ENCODE assay signal across 8 cellular contexts in genomic region chr2:26344581-26345283, GRCh38. TPM values are rescaled to one million over a fixed set of nuclear protein-coding genes. Genes with fewer than 3 reads are reported as not detected.
DNase-seq lines count a peak whose midpoint lies in the region; ATAC-seq and TF ChIP-seq lines count a peak whose summit lies in the region.

No MANE protein-coding gene starts in this region.

- ATAC-seq in Panc1 (no peak), upper lobe of right lung (no peak), HG03439 (IDR thresholded peaks at IDR 0.05; ENCODE audit: unreplicated experiment) (no peak)

- in situ Hi-C loops in Panc1 (cut with HindIII; ENCODE audit: low pct_unique_long_range_greater_than_20kb, low sequenced_read_pairs): no loop called here

- H3K36me3 ChIP-seq in Panc1 (ENCODE audit: control insufficient read depth, insufficient read depth, low read length): peaks cover 3% of the 10 kb centered on the region; the same call in 1 of the 2 replicates
- H3K36me3 ChIP-seq in mucosa of stomach (ENCODE audit: control insufficient read depth, insufficient read depth, low read length): no peaks in the 10 kb centered on the region
- no peaks in the 10 kb centered on the region for H3K36me3 ChIP-seq in upper lobe of right lung

- peak overlapping the region; percentile 98 for H3K9ac ChIP-seq in mucosa of stomach (ENCODE audit: low read length)

- H3K4me3 ChIP-seq in GM08714 (ENCODE audit: low read length): peak overlapping the region; percentile 96
- peak overlapping the region; percentile 83 to 98 for H3K4me3 ChIP-seq in Panc1 (ENCODE audit: low read depth in 2 of 2, low read length in 2 of 2)
- peak overlapping the region; percentile 73 for H3K4me3 ChIP-seq in choroid plexus epithelial cell (ENCODE audit: low read depth, low read length)
- peak overlapping the region; percentile 95 for H3K4me3 ChIP-seq in mucosa of stomach (ENCODE audit: low read length)
- peak overlapping the region; percentile 85 for H3K4me3 ChIP-seq in upper lobe of right lung

- TF ChIP-seq CTCF in Panc1 (IDR thresholded peaks at IDR 0.05) (no peak), choroid plexus epithelial cell (conservative IDR thresholded peaks at IDR 0.05; ENCODE audit: low read depth, low read length) (no peak), upper lobe of right lung (IDR thresholded peaks at IDR 0.05) (no peak)

- H3K9me3 ChIP-seq in Panc1 (ENCODE audit: control insufficient read depth, insufficient read depth, low read depth, low read length): no peaks in the 10 kb centered on the region
- H3K9me3 ChIP-seq in mucosa of stomach (ENCODE audit: control insufficient read depth, low read length): no peaks in the 10 kb centered on the region
- no peaks in the 10 kb centered on the region for H3K9me3 ChIP-seq in upper lobe of right lung

- DNase-seq in Panc1 (ENCODE audit: low read depth, low spot score) (no peak), choroid plexus epithelial cell (ENCODE audit: low read depth) (peak; percentile 80), upper lobe of right lung (no peak), DMS79 treated with DMSO at 0.1 percent for 48 hours (lab: John Stamatoyannopoulos, UW) (no peak), HEK293T (ENCODE audit: extremely low spot score) (no peak)

- BruUV-seq in Panc1 (replicated peaks; lab: Mats Ljungman, UMichigan): no TSS peak

- POLR2A ChIA-PET in Panc1 (lab: Charles Lee) (interaction anchor here (1.1 kb wide), 1 partner anchor 25 kb away, joined by 4 read pairs; no protein-coding TSS in a partner anchor), HEK293T (lab: Yijun Ruan, JAX) (interaction anchor here (0.9 to 2.4 kb wide), 8 partner anchors 9 to 101 kb away, joined by 3 to 18 read pairs (median 4); no protein-coding TSS in a partner anchor)

- H3K27ac ChIP-seq in Panc1 (ENCODE audit: low read length): peak overlapping the region; percentile 97
- H3K27ac ChIP-seq in upper lobe of right lung: peak overlapping the region; percentile 92

- intact Hi-C loops in Panc1 (cut with micrococcal nuclease; ENCODE audit: unreplicated experiment) (no loop called here), upper lobe of right lung (cut with DNase I) (no loop called here)

- CTCF ChIA-PET in Panc1 (lab: Charles Lee): no interaction called here
- CTCF ChIA-PET in HEK293T (lab: Yijun Ruan, JAX): no interaction called here

- H3K27me3 ChIP-seq in Panc1 (ENCODE audit: control insufficient read depth, insufficient read depth, low read length) (no peaks in the 10 kb centered on the region), mucosa of stomach (ENCODE audit: control insufficient read depth, insufficient read depth, low read length) (no peaks in the 10 kb centered on the region), upper lobe of right lung (no peaks in the 10 kb centered on the region)

- H3K4me1 ChIP-seq in Panc1 (ENCODE audit: control insufficient read depth, insufficient read depth, low read length): peaks cover 27% of the 10 kb centered on the region
- peaks cover 17% of the 10 kb centered on the region for H3K4me1 ChIP-seq in mucosa of stomach (ENCODE audit: control insufficient read depth, insufficient read depth, low read length)
- peaks cover 33% of the 10 kb centered on the region for H3K4me1 ChIP-seq in upper lobe of right lung

TF ChIP-seq in HEK293T, 16 proteins besides CTCF, POLR2A, EP300 and RAD21:
- TF ChIP-seq, protein P1, sequence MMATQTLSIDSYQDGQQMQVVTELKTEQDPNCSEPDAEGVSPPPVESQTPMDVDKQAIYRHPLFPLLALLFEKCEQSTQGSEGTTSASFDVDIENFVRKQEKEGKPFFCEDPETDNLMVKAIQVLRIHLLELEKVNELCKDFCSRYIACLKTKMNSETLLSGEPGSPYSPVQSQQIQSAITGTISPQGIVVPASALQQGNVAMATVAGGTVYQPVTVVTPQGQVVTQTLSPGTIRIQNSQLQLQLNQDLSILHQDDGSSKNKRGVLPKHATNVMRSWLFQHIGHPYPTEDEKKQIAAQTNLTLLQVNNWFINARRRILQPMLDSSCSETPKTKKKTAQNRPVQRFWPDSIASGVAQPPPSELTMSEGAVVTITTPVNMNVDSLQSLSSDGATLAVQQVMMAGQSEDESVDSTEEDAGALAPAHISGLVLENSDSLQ (IDR thresholded peaks at IDR 0.05): no peak
- TF ChIP-seq LEF1 (IDR thresholded peaks at IDR 0.05; ENCODE audit: borderline replicate concordance) (no peak), ZNF384 (IDR thresholded peaks at IDR 0.05) (no peak), SP1 (IDR thresholded peaks at IDR 0.05) (no peak), HDGF (IDR thresholded peaks at IDR 0.05; ENCODE audit: borderline replicate concordance) (no peak), SUZ12 (IDR thresholded peaks at IDR 0.05) (no peak), FOXA1 (IDR thresholded peaks at IDR 0.05) (no peak), ELF4 (IDR thresholded peaks at IDR 0.05) (no peak), ARNT (IDR thresholded peaks at IDR 0.05) (no peak), FOXM1 (IDR thresholded peaks at IDR 0.05; ENCODE audit: borderline replicate concordance) (no peak), L3MBTL2 (conservative IDR thresholded peaks at IDR 0.05) (no peak), TARDBP (IDR thresholded peaks at IDR 0.05) (no peak)
TF ChIP-seq in HEK293T: peak in this region for 0.

RNA-seq across cellular contexts. Expression of gene SELENOI, which starts 1.2 kb away (rescaled TPM):
- total RNA-seq in Panc1 (2021; ENCODE audit: unreplicated experiment) (28.5 TPM), upper lobe of right lung (14.8 TPM)
- 6.9 TPM for polyA plus RNA-seq in Panc1 (2012; ENCODE audit: insufficient read length)

RNA-seq across cellular contexts. Expression of gene ADGRF3, which starts 1.9 kb away (rescaled TPM):
- total RNA-seq in Panc1 (2021; ENCODE audit: unreplicated experiment): not detected
- polyA plus RNA-seq in Panc1 (2012; ENCODE audit: insufficient read length): not detected
- 0.17 TPM for total RNA-seq in upper lobe of right lung

RNA-seq across cellular contexts. Expression of gene DRC1, which starts 57.0 kb away (rescaled TPM):
- total RNA-seq in Panc1 (2021; ENCODE audit: unreplicated experiment) (0.18 TPM), upper lobe of right lung (not detected)
- not detected for polyA plus RNA-seq in Panc1 (2012; ENCODE audit: insufficient read length)
